ENCODE assay signal across 10 cellular contexts in genomic region chr1:68229927-68230812, GRCh38. TPM values are rescaled to one million over a fixed set of nuclear protein-coding genes. Genes with fewer than 3 reads are reported as not detected.
DNase-seq lines count a peak whose midpoint lies in the region; TF ChIP-seq lines count a peak whose summit lies in the region.
"Had no signal": no experiment of that assay in that cellular context is flagged by ENCODE, and none has a peak within 500 bp of the region (broad histone marks: within the 10 kb centered on the region; RNA-seq: fewer than 3 reads in every experiment).

No MANE protein-coding gene starts in this region.

- H3K36me3 ChIP-seq in tibial nerve: no peaks in the 10 kb centered on the region
- H3K36me3 ChIP-seq: adrenal gland; BLaER1 treated with 17β-estradiol and CSF1 and Interleukin-3, amounts not matched to agents 10 nM and 100 nM had no signal

- 50% methylated on average over 14 of the region's 14 CpGs for WGBS in tibial nerve, 2 donors

- no peaks in the 10 kb centered on the region for H3K9me3 ChIP-seq in tibial nerve
- H3K9me3 ChIP-seq: adrenal gland; BLaER1 treated with 17β-estradiol and CSF1 and Interleukin-3, amounts not matched to agents 10 nM and 100 nM had no signal

- peak overlapping the region; percentile 52 for H3K27ac ChIP-seq in caudate nucleus (ENCODE audit: low read depth, low read length)
- peak overlapping the region in 3 of 4 donors; percentile 70 to 94 (median 89) for H3K27ac ChIP-seq in tibial nerve
- H3K27ac ChIP-seq: BLaER1 treated with 17β-estradiol and CSF1 and Interleukin-3, amounts not matched to agents 10 nM and 100 nM had no signal

- TF ChIP-seq POLR2A in tibial nerve (IDR thresholded peaks at IDR 0.05): no peak

- TF ChIP-seq CTCF in tibial nerve (IDR thresholded peaks at IDR 0.05): no peak

- H3K4me3 ChIP-seq in tibial nerve: peak overlapping the region; percentile 63 to 83 (median 70)

- TF ChIP-seq EP300 in tibial nerve (IDR thresholded peaks at IDR 0.05): no peak

- peaks cover 0 to 40% (median 15%) of the 10 kb centered on the region in 4 donors for H3K4me1 ChIP-seq in tibial nerve

- DNase-seq in SHP77 (lab: John Stamatoyannopoulos, UW): peak; percentile 5 to 17
- no peak for DNase-seq in SHP77 treated with DMSO at 0.1 percent for 48 hours (lab: John Stamatoyannopoulos, UW)
- peak in 2 of 61 donors; percentile 10 to 11 for DNase-seq in caudate nucleus (lab: John Stamatoyannopoulos, UW)
- DNase-seq in lung microvascular endothelial cell (ENCODE audit: low read depth in 2 of 2): peak; percentile 53 to 66
- DNase-seq in tibial nerve (ENCODE audit: low spot score in 2 of 2): no peak
- no peak for DNase-seq in pons (ENCODE audit: low spot score)
- no peak for DNase-seq in activated naive CD4-positive, alpha-beta T cell treated with Interleukin-2 at 50 U/mL for 16 hours
- DNase-seq in HuH-7.5 (ENCODE audit: low spot score): no peak

- H3K27me3 ChIP-seq in tibial nerve: no peaks in the 10 kb centered on the region
- H3K27me3 ChIP-seq: adrenal gland had no signal

RNA-seq across cellular contexts. Expression of gene WLS, which starts 2.2 kb away (rescaled TPM):
- total RNA-seq in lung microvascular endothelial cell (20.2 and 47.9 TPM in 2 replicates), tibial nerve (10 to 100 TPM; 34.8 to 78.9 (median 44.4) TPM)

Comparison
In these comparisons a context has a peak if more than half of its experiments do, and no peak if none do; other contexts are left out.
1. DNase-seq: peak in SHP77 (2 of 2) and lung microvascular endothelial cell (2 of 2); none in SHP77 treated with DMSO at 0.1 percent for 48 hours (single experiment), tibial nerve (0 of 2), pons (single experiment), activated naive CD4-positive, alpha-beta T cell treated with Interleukin-2 at 50 U/mL for 16 hours (single experiment) and HuH-7.5 (single experiment).